12 cellular contexts compared by ENCODE assay signal in genomic region chr5:95735436-95735835, GRCh38. TPM values are rescaled to one million over a fixed set of nuclear protein-coding genes. Genes with fewer than 3 reads are reported as not detected.
DNase-seq lines count a peak whose midpoint lies in the region; ATAC-seq, FAIRE-seq and TF ChIP-seq lines count a peak whose summit lies in the region.
"Had no signal": no experiment of that assay in that cellular context is flagged by ENCODE, and none has a peak within 500 bp of the region (broad histone marks: within the 10 kb centered on the region; RNA-seq: fewer than 3 reads in every experiment).

No MANE protein-coding gene starts in this region.

- TF ChIP-seq EP300 in A549 (IDR thresholded peaks at IDR 0.05) = no peak

- no peaks in the 10 kb centered on the region for H3K79me2 ChIP-seq in parathyroid adenoma

- H2AFZ ChIP-seq in parathyroid adenoma = no peak overlapping the region

- TF ChIP-seq POLR2A in A549 (IDR thresholded peaks at IDR 0.05; ENCODE audit: low read length) = no peak

- POLR2A ChIA-PET in A549 (lab: Yijun Ruan, JAX) = no interaction called here

- H3K9me3 ChIP-seq in A549 = no peaks in the 10 kb centered on the region
- no peaks in the 10 kb centered on the region for H3K9me3 ChIP-seq in parathyroid adenoma (ENCODE audit: control insufficient read depth, low read length)

- FAIRE-seq in A549 (lab: Jason Lieb, UNC) = no peak

- no peak for DNase-seq in A549 (ENCODE audit: low read depth in 1 of 2, low spot score in 1 of 2)
- DNase-seq in OCI-M1 (lab: John Stamatoyannopoulos, UW) = peak; percentile 29
- DNase-seq in fibroblast of the aortic adventitia (ENCODE audit: low read depth) = no peak
- no peak for DNase-seq in activated T-cell treated with anti-CD3 and anti-CD28 coated beads for 4 hours
- no peak for DNase-seq in activated CD4-positive, CD25-positive, alpha-beta regulatory T cell (lab: John Stamatoyannopoulos, UW)
- no peak for DNase-seq in NCI-H1436 treated with DMSO at 0.1 percent for 48 hours (lab: John Stamatoyannopoulos, UW)
- DNase-seq in CD1c-positive myeloid dendritic cell (ENCODE audit: extremely low spot score) = no peak
- DNase-seq: activated CD4-positive, CD25-positive, alpha-beta regulatory T cell treated with anti-CD3 and anti-CD28 coated beads, Interleukin-2, amount 50 U/mL, for 72 hours; DMS 273 treated with DMSO at 0.1 percent for 48 hours; effector CD4-positive, alpha-beta T cell had no signal

- H3K4me1 ChIP-seq in A549 (peaks cover 13% of the 10 kb centered on the region; the same call in 1 of the 3 replicates), parathyroid adenoma (peaks cover 9% of the 10 kb centered on the region)

- TF ChIP-seq CTCF in A549 (IDR thresholded peaks at IDR 0.05) (no peak), fibroblast of the aortic adventitia (IDR thresholded peaks at IDR 0.05; ENCODE audit: insufficient read depth, low read length) (no peak), parathyroid adenoma (IDR thresholded peaks at IDR 0.05) (no peak)

- CTCF ChIA-PET in A549 (lab: Yijun Ruan, JAX) = interaction anchor here (0.6 to 1.9 kb wide), 8 partner anchors 9 to 91 kb away, joined by 3 to 9 read pairs (median 5); no protein-coding TSS in a partner anchor

- H3K4me2 ChIP-seq in A549 (0 out of 3 replicates have a peak overlapping the region, but pooled peaks have one; percentile 1), parathyroid adenoma (ENCODE audit: low read length) (peak overlapping the region; percentile 15)

- no peaks in the 10 kb centered on the region for H3K27me3 ChIP-seq in parathyroid adenoma (ENCODE audit: control insufficient read depth, insufficient read depth, low read length)

- ATAC-seq in A549 = no peak

- H3K4me3 ChIP-seq in A549 (no peak overlapping the region), fibroblast of the aortic adventitia (ENCODE audit: low read depth, low read length) (peak overlapping the region; percentile 88), parathyroid adenoma (ENCODE audit: low read depth, low read length) (no peak overlapping the region)

- TF ChIP-seq RAD21 in A549 (conservative IDR thresholded peaks at IDR 0.05 in 1 of 2, IDR thresholded peaks at IDR 0.05 in 1 of 2) = no peak

- WGBS in A549 (ENCODE audit: missing lambda C conversion rate) = 78% methylated on average over 2 of the region's 2 CpGs

- H3K9ac ChIP-seq in parathyroid adenoma = no peak overlapping the region

- H3K36me3 ChIP-seq in parathyroid adenoma (ENCODE audit: control insufficient read depth, insufficient read depth, low read length) = no peaks in the 10 kb centered on the region

- no peak overlapping the region for H3K27ac ChIP-seq in A549
- H3K27ac ChIP-seq in parathyroid adenoma = no peak overlapping the region

TF ChIP-seq in A549, 52 proteins besides CTCF, POLR2A, EP300 and RAD21:
- TF ChIP-seq TP53 (CRISPR knock-in tag; IDR thresholded peaks at IDR 0.05) (no peak), EHF (CRISPR knock-in tag; IDR thresholded peaks at IDR 0.05) (no peak), JUNB (IDR thresholded peaks at IDR 0.05) (no peak), NFE2L2 (conservative IDR thresholded peaks at IDR 0.05; ENCODE audit: low read length) (no peak), HOXB13 (CRISPR knock-in tag; IDR thresholded peaks at IDR 0.05; ENCODE audit: low read depth) (no peak), FOXS1 (CRISPR knock-in tag; IDR thresholded peaks at IDR 0.05) (no peak), ELK1 (IDR thresholded peaks at IDR 0.05; ENCODE audit: low read depth, low read length) (no peak), RFX5 (IDR thresholded peaks at IDR 0.05) (no peak), NPAS2 (CRISPR knock-in tag; IDR thresholded peaks at IDR 0.05; ENCODE audit: borderline replicate concordance) (no peak), HOXA7 (CRISPR knock-in tag; IDR thresholded peaks at IDR 0.05) (no peak), HMGXB4 (CRISPR knock-in tag; IDR thresholded peaks at IDR 0.05; ENCODE audit: borderline replicate concordance) (no peak)

RNA-seq across cellular contexts. Expression of gene RHOBTB3, which starts 4.3 kb away (rescaled TPM):
- polyA plus RNA-seq in A549 (2011; rRNA removed) (28.6 and 37.5 TPM in 2 replicates), A549 (2017; fragmentation: RNase III; extraction: RNeasy Plus Mini Kit Qiagen cat#74134 plus additional on column Dnase treatment) (7.3 to 11.1 TPM (median 9.1 TPM) in 3 replicates)
- polyA plus RNA-seq in A549 (2012; cell fraction: cytosol; rRNA removed) = 14.2 TPM in 2 replicates
- 8.7 and 11.3 TPM in 2 replicates for polyA plus RNA-seq in A549 (2012; cell fraction: nucleus; rRNA removed)
- 63.6 and 65.8 TPM in 2 replicates for polyA minus RNA-seq in A549 (2011; rRNA and poly(A)+ RNA removed)
- 82.2 and 86.9 TPM in 2 replicates for total RNA-seq in fibroblast of the aortic adventitia (ENCODE audit: low replicate concordance)

RNA-seq across cellular contexts. Expression of gene SPATA9, which starts 52.6 kb away (rescaled TPM):
- polyA plus RNA-seq in A549 (2011; rRNA removed) (0.15 and 0.16 TPM in 2 replicates), A549 (2017; fragmentation: RNase III; extraction: RNeasy Plus Mini Kit Qiagen cat#74134 plus additional on column Dnase treatment) (not detected in 3 replicates)
- not detected in 2 replicates for polyA plus RNA-seq in A549 (2012; cell fraction: cytosol; rRNA removed)
- polyA plus RNA-seq in A549 (2012; cell fraction: nucleus; rRNA removed) = not detected in 2 replicates
- not detected in 2 replicates for polyA minus RNA-seq in A549 (2011; rRNA and poly(A)+ RNA removed)
- 0.54 TPM in 1 of 2 replicates, not detected in the other for total RNA-seq in fibroblast of the aortic adventitia (ENCODE audit: low replicate concordance)
- total RNA-seq: glomerular endothelial cell had no signal
